ENCODE assay signal across 8 cellular contexts in the genomic region with DNA sequence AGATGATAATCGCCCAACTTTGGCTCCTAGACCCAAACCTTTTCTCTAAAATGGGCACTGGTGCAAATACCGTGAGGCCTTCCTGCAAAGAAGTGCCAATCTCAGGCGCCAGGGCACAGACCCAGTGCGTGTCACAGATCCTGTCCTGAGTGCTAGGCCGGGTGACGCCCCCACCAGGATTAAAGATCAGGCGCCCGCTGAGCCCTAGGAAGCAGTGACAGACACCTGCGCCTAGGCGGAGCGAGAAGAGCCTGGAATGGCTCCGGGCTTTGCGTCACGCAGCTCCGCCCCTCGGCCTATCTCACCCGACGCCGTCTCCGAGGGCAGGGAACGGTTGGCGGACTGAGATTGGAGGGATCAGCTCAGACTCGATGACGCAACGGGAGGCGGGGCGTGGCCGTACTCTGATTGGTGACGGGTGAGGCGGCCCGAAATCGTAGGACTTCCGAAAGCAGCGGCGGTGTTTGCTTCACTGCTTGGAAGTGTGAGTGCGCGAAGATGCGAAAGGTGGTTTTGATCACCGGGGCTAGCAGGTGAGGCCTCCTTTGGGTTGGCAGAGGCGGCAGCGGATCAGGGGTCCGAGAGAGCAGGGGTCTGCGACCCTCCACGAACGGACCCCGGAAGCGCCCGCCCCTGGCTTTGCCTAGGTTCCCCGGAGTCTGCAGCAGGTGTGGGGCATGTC. TPM values are rescaled to one million over a fixed set of nuclear protein-coding genes. Genes with fewer than 3 reads are reported as not detected.
DNase-seq lines count a peak whose midpoint lies in the region; ATAC-seq, FAIRE-seq and TF ChIP-seq lines count a peak whose summit lies in the region.
"Not testable (repeated sequence)": the region's sequence is repeated elsewhere in the genome, so short reads cannot be mapped to it uniquely, and the experiment has no call there.

A gene with protein sequence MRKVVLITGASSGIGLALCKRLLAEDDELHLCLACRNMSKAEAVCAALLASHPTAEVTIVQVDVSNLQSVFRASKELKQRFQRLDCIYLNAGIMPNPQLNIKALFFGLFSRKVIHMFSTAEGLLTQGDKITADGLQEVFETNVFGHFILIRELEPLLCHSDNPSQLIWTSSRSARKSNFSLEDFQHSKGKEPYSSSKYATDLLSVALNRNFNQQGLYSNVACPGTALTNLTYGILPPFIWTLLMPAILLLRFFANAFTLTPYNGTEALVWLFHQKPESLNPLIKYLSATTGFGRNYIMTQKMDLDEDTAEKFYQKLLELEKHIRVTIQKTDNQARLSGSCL (plus strand): TSS at position 400 of the 682 bp plus-strand sequence. CDS start 99 bp downstream, at position 499.

- not testable (repeated sequence) for H3K9me3 Mint-ChIP-seq in activated naive CD8-positive, alpha-beta T cell treated with anti-CD3 and anti-CD28 coated beads for 36 hours

- TF ChIP-seq CTCF in GM12865 (IDR thresholded peaks at IDR 0.05; ENCODE audit: insufficient read depth, low read depth, low read length, missing control alignments); pancreas (IDR thresholded peaks at IDR 0.05): not testable (repeated sequence)

- not testable (repeated sequence) for H3K9me3 ChIP-seq in pancreas; thymus (ENCODE audit: control insufficient read depth)

- ATAC-seq in HG02763 (IDR thresholded peaks at IDR 0.05; ENCODE audit: unreplicated experiment) = peak; percentile 100
- ATAC-seq in Right ventricle myocardium inferior = peak; percentile 99
- peak; percentile 98 to 100 (median 99) for ATAC-seq in pancreas

- WGBS in pancreas, 2 donors = 1 to 2% methylated on average over 26 to 34 of the region's 49 CpGs
- 2% methylated on average over 35 of the region's 49 CpGs for WGBS in thymus

- H3K4me3 Mint-ChIP-seq in activated naive CD8-positive, alpha-beta T cell treated with anti-CD3 and anti-CD28 coated beads for 36 hours = peak within 1 kb of the TSS; percentile 87

- not testable (repeated sequence) for H3K27me3 Mint-ChIP-seq in activated naive CD8-positive, alpha-beta T cell treated with anti-CD3 and anti-CD28 coated beads for 36 hours

- DNase-seq in GM12865 (ENCODE audit: low read depth) (peak; percentile 81), NCI-H1417 (lab: John Stamatoyannopoulos, UW) (peak; percentile 86 to 92 (median 88)), SW480 (ENCODE audit: low spot score) (peak; percentile 69), Right ventricle myocardium inferior (ENCODE audit: missing footprints) (peak; percentile 90), pancreas (peak; percentile 82 to 91 (median 85))
- DNase-seq in activated naive CD8-positive, alpha-beta T cell treated with anti-CD3 and anti-CD28 coated beads for 36 hours = peak; percentile 76

- intact Hi-C loops in Right ventricle myocardium inferior (cut with DNase I); pancreas (cut with DNase I): not testable (repeated sequence)

- H3K4me1 ChIP-seq in pancreas; thymus (ENCODE audit: control insufficient read depth, insufficient read depth, low read length): not testable (repeated sequence)

- H3K27ac Mint-ChIP-seq in activated naive CD8-positive, alpha-beta T cell treated with anti-CD3 and anti-CD28 coated beads for 36 hours = peak within 1 kb of the TSS; percentile 94

- H3K4me1 Mint-ChIP-seq in activated naive CD8-positive, alpha-beta T cell treated with anti-CD3 and anti-CD28 coated beads for 36 hours = not testable (repeated sequence)

- H3K4me3 ChIP-seq in GM12865 (ENCODE audit: low read depth, low read length) (peak within 1 kb of the TSS; percentile 66), pancreas (peak within 1 kb of the TSS in 3 of 4 donors; percentile 21 to 43 (median 40)), thymus (ENCODE audit: low read length) (peak within 1 kb of the TSS; percentile 42)

- not testable (repeated sequence) for H3K27me3 ChIP-seq in pancreas; thymus (ENCODE audit: control insufficient read depth, insufficient read depth)

- H3K36me3 ChIP-seq in pancreas; thymus (ENCODE audit: control insufficient read depth, insufficient read depth): not testable (repeated sequence)

- H3K27ac ChIP-seq in pancreas (peak within 1 kb of the TSS; percentile 61 to 91 (median 82)), thymus (ENCODE audit: low read depth) (peak within 1 kb of the TSS; percentile 84)

- FAIRE-seq in pancreas (lab: Jason Lieb, UNC) = peak; percentile 96

- H3K36me3 Mint-ChIP-seq in activated naive CD8-positive, alpha-beta T cell treated with anti-CD3 and anti-CD28 coated beads for 36 hours = not testable (repeated sequence)

RNA-seq across cellular contexts. Expression of the gene that starts here (rescaled TPM):
- 10 to 100 TPM; 21.1 to 24.4 TPM for total RNA-seq in activated naive CD8-positive, alpha-beta T cell treated with anti-CD3 and anti-CD28 coated beads for 36 hours
- 4.2 TPM for total RNA-seq in Right ventricle myocardium inferior
- 10 to 100 TPM in 1 of 6 donors, 1 to 10 TPM in 5; 4.1 to 10.8 (median 6.1) TPM for total RNA-seq in pancreas
- polyA plus RNA-seq in pancreas = 10 to 100 TPM in 1 of 2 donors, 1 to 10 TPM in 1; 7.3 to 14.2 TPM
- polyA plus RNA-seq in thymus = 21.6 TPM

Comparison
In these comparisons a context has a peak if more than half of its experiments do, and no peak if none do; other contexts are left out.
1. Peak in every context shown above with its lines: DNase-seq, ATAC-seq, H3K4me3 ChIP-seq and H3K27ac ChIP-seq.